Comparison of ENCODE assay signal across 22 cellular contexts in genomic region chr7:78191475-78192079, GRCh38.
"Had no signal": no experiment of that assay in that cellular context is flagged by ENCODE, and none has a peak within 500 bp of the region (broad histone marks: within the 10 kb centered on the region; RNA-seq: fewer than 3 reads in every experiment).

No MANE protein-coding gene starts in this region.

- ATAC-seq: activated T-helper 17 cell treated with anti-CD3 and anti-CD28 coated beads, Interleukin-2, amount 50 U/mL, for 72 hours; PC-3 had no signal

- DNase-seq: activated CD4-positive, alpha-beta memory T cell treated with anti-CD3 and anti-CD28 coated beads, Interleukin-2, amount 10 ng/mL, durations not matched to agents 7 days and 5 days; activated CD4-positive, alpha-beta T cell treated with anti-CD3 and anti-CD28 coated beads, Interleukin-2, amount 50 U/mL, for 1 hour; activated CD4-positive, CD25-positive, alpha-beta regulatory T cell; activated gamma-delta T cell; activated naive CD4-positive, alpha-beta T cell treated with anti-CD3 and anti-CD28 coated beads for 36 hours; activated T-cell treated with anti-CD3 and anti-CD28 coated beads for 4 hours; activated T-cell treated with anti-CD3 and anti-CD28 coated beads, Interleukin-2, amount 50 U/mL, for 48 hours; amygdala; colonic mucosa; MM.1S; NCI-H1436; NCI-H187 treated with DMSO at 0.1 percent for 48 hours; NCI-H2081 treated with DMSO at 0.1 percent for 48 hours; NCI-H2171; NCI-H2227 treated with DMSO at 0.1 percent for 48 hours; NCI-H510A; NCI-H69; PC-3; SIG-M5; T-helper 1 cell had no signal

- H3K9me3 ChIP-seq: colonic mucosa had no signal

- H3K27ac ChIP-seq: colonic mucosa, VCaP had no signal

- H3K4me3 ChIP-seq: colonic mucosa had no signal

- H3K36me3 ChIP-seq: colonic mucosa had no signal

- H3K27me3 ChIP-seq: colonic mucosa had no signal

- H3K4me1 ChIP-seq: colonic mucosa had no signal
